Comparison of ENCODE assay signal across 27 cellular contexts in genomic region chr11:38577769-38578168, GRCh38.
"Had no signal": no experiment of that assay in that cellular context is flagged by ENCODE, and none has a peak within 500 bp of the region (broad histone marks: within the 10 kb centered on the region; RNA-seq: fewer than 3 reads in every experiment).

No MANE protein-coding gene starts in this region.

- H3K36me3 ChIP-seq: stomach, suprapubic skin, thoracic aorta, thyroid gland, tibial artery, tibial nerve, transverse colon, upper lobe of left lung, upper lobe of right lung, uterus, vagina had no signal

- DNase-seq: stimulated activated CD4-positive, alpha-beta T cell treated with anti-CD3 and anti-CD28 coated beads, Interleukin-2, amount 100 ng/mL, for 48 hours; stimulated activated CD4-positive, alpha-beta T cell treated with anti-CD3 and anti-CD28 coated beads, Interleukin-4, amount 100 ng/mL, for 1 hour; stimulated activated CD4-positive, alpha-beta T cell treated with anti-CD3 and anti-CD28 coated beads, Interleukin-4, amount 100 ng/mL, for 24 hours; stimulated activated CD4-positive, alpha-beta T cell treated with anti-CD3 and anti-CD28 coated beads, Interleukin-4, amount 100 ng/mL, for 4 hours; stimulated activated CD8-positive, alpha-beta memory T cell treated with anti-CD3 and anti-CD28 coated beads, Interleukin-4, amount 100 ng/mL, for 48 hours; stimulated activated naive B cell treated with anti-CD40 and anti-IgM and Interleukin-4, amounts not matched to agents 10 μg/mL and 1 μg/mL and 100 μg/mL, for 72 hours; stimulated activated naive CD4-positive, alpha-beta T cell; stimulated activated naive CD4-positive, alpha-beta T cell treated with Interleukin-2 at 50 U/mL for 16 hours; stimulated activated naive CD8-positive, alpha-beta T cell treated with anti-CD3 and anti-CD28 coated beads, Interleukin-15, amount 100 ng/mL, for 72 hours; stimulated activated naive CD8-positive, alpha-beta T cell treated with anti-CD3 and anti-CD28 coated beads, Interleukin-15, Interleukin-2, amounts not matched to agents 100 U/mL and 50 U/mL, for 24 hours; stomach; substantia nigra; testis; thyroid gland; tibial artery; transverse colon; trophoblast cell; upper lobe of left lung; upper lobe of right lung; uterus had no signal

- H3K4me1 ChIP-seq: stomach, suprapubic skin, testis, thyroid gland, tibial artery, tibial nerve, transverse colon, upper lobe of left lung, upper lobe of right lung, uterus, vagina had no signal

- ATAC-seq: stimulated activated effector memory CD8-positive, alpha-beta T cell treated with anti-CD3 and anti-CD28 coated beads, Interleukin-12 subunit alpha, Interleukin-12 subunit beta, amount 100 ng/mL, for 72 hours; stimulated activated memory B cell treated with anti-CD40 and anti-IgM and Interleukin-4, amounts not matched to agents 10 μg/mL and 1 μg/mL and 100 μg/mL, for 72 hours; stimulated activated naive B cell treated with anti-CD40 and anti-IgM and Interleukin-4, amounts not matched to agents 10 μg/mL and 1 μg/mL and 100 μg/mL, for 72 hours; stimulated activated naive CD8-positive, alpha-beta T cell treated with anti-CD3 and anti-CD28 coated beads, Interleukin-15, amount 100 ng/mL, for 72 hours; stimulated activated naive CD8-positive, alpha-beta T cell treated with anti-CD3 and anti-CD28 coated beads, Interleukin-15, Interleukin-2, amounts not matched to agents 100 U/mL and 50 U/mL, for 24 hours; upper lobe of right lung had no signal

- H3K9me3 ChIP-seq: testis, thyroid gland, uterus, vagina had no signal

- H3K27me3 ChIP-seq: stomach, suprapubic skin, testis, thyroid gland, tibial artery, tibial nerve, transverse colon, upper lobe of left lung, upper lobe of right lung, uterus, vagina had no signal

- FAIRE-seq: urothelium cell line had no signal

- H3K4me3 ChIP-seq: stomach, suprapubic skin, testis, thoracic aorta, thyroid gland, tibial artery, tibial nerve, transverse colon, upper lobe of left lung, upper lobe of right lung, uterus, vagina had no signal

- H3K27ac ChIP-seq: stomach, suprapubic skin, testis, thoracic aorta, thyroid gland, tibial artery, tibial nerve, transverse colon, upper lobe of left lung, upper lobe of right lung, uterus, vagina had no signal
